In the genomic region with DNA sequence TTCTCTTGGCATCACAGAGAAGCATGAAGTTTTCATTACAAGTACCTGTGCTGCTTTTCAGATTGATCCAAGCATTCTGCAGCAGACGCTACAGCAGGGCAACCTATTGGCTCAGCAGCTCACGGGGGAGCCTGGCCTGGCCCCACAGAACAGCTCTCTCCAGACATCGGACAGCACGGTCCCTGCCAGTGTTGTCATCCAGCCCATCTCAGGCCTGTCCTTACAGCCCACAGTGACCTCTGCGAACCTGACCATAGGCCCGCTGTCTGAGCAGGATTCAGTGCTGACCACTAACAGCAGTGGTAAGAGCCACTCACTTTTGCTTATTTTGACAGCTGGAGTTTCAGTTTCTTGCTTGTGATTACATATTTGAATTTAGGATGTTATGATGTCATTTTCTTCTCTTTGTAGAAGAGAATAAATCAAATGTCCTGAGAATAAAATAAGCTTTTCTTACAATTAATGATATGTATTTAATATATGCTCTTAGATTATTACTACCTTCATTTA, we compare ENCODE assay signal across 27 cellular contexts.
"Had no signal": no experiment of that assay in that cellular context is flagged by ENCODE, and none has a peak within 500 bp of the region (broad histone marks: within the 10 kb centered on the region; RNA-seq: fewer than 3 reads in every experiment).

No MANE protein-coding gene starts in this region.

- H3K27me3 Mint-ChIP-seq: activated naive CD8-positive, alpha-beta T cell treated with anti-CD3 and anti-CD28 coated beads for 36 hours; brain; dendritic cell treated with granulocyte-macrophage colony-stimulating factor and Interleukin-4, amounts not matched to agents 40 ng/mL and 50 ng/mL, for 4 days; naive thymus-derived CD8-positive, alpha-beta T cell had no signal

- H3K27ac ChIP-seq: adrenal gland, esophagus muscularis mucosa, heart right ventricle, parathyroid adenoma, right atrium auricular region, WERI-Rb-1 had no signal

- H3K9me3 ChIP-seq: adrenal gland, esophagus muscularis mucosa, heart right ventricle, right atrium auricular region, tibial nerve had no signal

- H3K9ac ChIP-seq: parathyroid adenoma had no signal

- H3K27me3 ChIP-seq: adrenal gland, esophagus muscularis mucosa, heart right ventricle, right atrium auricular region, tibial nerve had no signal

- H3K27ac Mint-ChIP-seq: activated naive CD8-positive, alpha-beta T cell treated with anti-CD3 and anti-CD28 coated beads for 36 hours; brain; dendritic cell treated with granulocyte-macrophage colony-stimulating factor and Interleukin-4, amounts not matched to agents 40 ng/mL and 50 ng/mL, for 4 days; mesothelial cell of epicardium; naive thymus-derived CD8-positive, alpha-beta T cell; T-helper 1 cell treated with Interleukin-12 subunit alpha and Interleukin-12 subunit beta and Interleukin-4 antibody, amounts not matched to agents 30 μg/mL and 1 μg/mL, for 36 hours had no signal

- H3K4me3 ChIP-seq: adrenal gland, esophagus muscularis mucosa, heart right ventricle, right atrium auricular region, tibial nerve had no signal

- H3K4me3 Mint-ChIP-seq: activated naive CD8-positive, alpha-beta T cell treated with anti-CD3 and anti-CD28 coated beads for 36 hours; brain; dendritic cell treated with granulocyte-macrophage colony-stimulating factor and Interleukin-4, amounts not matched to agents 40 ng/mL and 50 ng/mL, for 4 days; mesothelial cell of epicardium; naive thymus-derived CD8-positive, alpha-beta T cell; neural crest cell; T-helper 1 cell treated with Interleukin-12 subunit alpha and Interleukin-12 subunit beta and Interleukin-4 antibody, amounts not matched to agents 30 μg/mL and 1 μg/mL, for 36 hours had no signal

- ATAC-seq: activated CD4-positive, CD25-positive, alpha-beta regulatory T cell treated with anti-CD3 and anti-CD28 coated beads, Interleukin-2, amount 50 U/mL, for 24 hours; heart right ventricle; naive thymus-derived CD8-positive, alpha-beta T cell had no signal

- H3K4me1 ChIP-seq: adrenal gland, parathyroid adenoma, right atrium auricular region had no signal

- H3K9me3 Mint-ChIP-seq: activated naive CD8-positive, alpha-beta T cell treated with anti-CD3 and anti-CD28 coated beads for 36 hours; brain; dendritic cell treated with granulocyte-macrophage colony-stimulating factor and Interleukin-4, amounts not matched to agents 40 ng/mL and 50 ng/mL, for 4 days; mesothelial cell of epicardium; naive thymus-derived CD8-positive, alpha-beta T cell; neural crest cell; T-helper 1 cell treated with Interleukin-12 subunit alpha and Interleukin-12 subunit beta and Interleukin-4 antibody, amounts not matched to agents 30 μg/mL and 1 μg/mL, for 36 hours had no signal

- H3K79me2 ChIP-seq: parathyroid adenoma had no signal

- H2AFZ ChIP-seq: parathyroid adenoma had no signal

- H3K4me1 Mint-ChIP-seq: mesothelial cell of epicardium had no signal

- DNase-seq: activated CD4-positive, alpha-beta T cell treated with anti-CD3 and anti-CD28 coated beads for 48 hours; activated CD4-positive, alpha-beta T cell treated with anti-CD3 and anti-CD28 coated beads, Interleukin-2, amount 50 U/mL, for 48 hours; activated CD8-positive, alpha-beta memory T cell treated with anti-CD3 and anti-CD28 coated beads for 24 hours; activated effector memory CD4-positive, alpha-beta T cell treated with Interleukin-2 at 50 U/mL for 16 hours; activated naive CD4-positive, alpha-beta T cell treated with Interleukin-2 at 50 U/mL for 16 hours; activated naive CD8-positive, alpha-beta T cell treated with anti-CD3 and anti-CD28 coated beads for 36 hours; adrenal gland; aorta; foreskin melanocyte; heart right ventricle; naive thymus-derived CD8-positive, alpha-beta T cell; nucleus accumbens; stimulated activated CD4-positive, alpha-beta T cell treated with anti-CD3 and anti-CD28 coated beads, Interleukin-15, amount 100 ng/mL, for 24 hours; stimulated activated CD4-positive, alpha-beta T cell treated with anti-CD3 and anti-CD28 coated beads, Interleukin-2, amount 100 ng/mL, for 24 hours; stimulated activated naive CD4-positive, alpha-beta T cell treated with Interleukin-2 at 50 U/mL for 16 hours; T-helper 9 cell; WERI-Rb-1 had no signal
